Comparison of ENCODE assay signal across 8 cellular contexts in genomic region chr19:45902651-45903625, GRCh38. TPM values are rescaled to one million over a fixed set of nuclear protein-coding genes. Genes with fewer than 3 reads are reported as not detected.
A peak's percentile ranks its signal among the peaks of the same experiment; 100 is the strongest.
DNase-seq lines count a peak whose midpoint lies in the region; ATAC-seq and TF ChIP-seq lines count a peak whose summit lies in the region.

No MANE protein-coding gene starts in this region.

- H3K9me3 Mint-ChIP-seq in activated T-helper 17 cell treated with anti-CD3 and anti-CD28 coated beads, Interleukin-2, amount 50 U/mL, for 72 hours, result no peaks in the 10 kb centered on the region
- no peaks in the 10 kb centered on the region for H3K9me3 Mint-ChIP-seq in natural killer cell

- peaks cover 28% of the 10 kb centered on the region for H3K36me3 Mint-ChIP-seq in activated T-helper 17 cell treated with anti-CD3 and anti-CD28 coated beads, Interleukin-2, amount 50 U/mL, for 72 hours (ENCODE audit: low read depth)
- no peaks in the 10 kb centered on the region for H3K36me3 Mint-ChIP-seq in natural killer cell

- peak; percentile 88 for ATAC-seq in activated T-helper 17 cell treated with anti-CD3 and anti-CD28 coated beads, Interleukin-2, amount 50 U/mL, for 72 hours (replicated peaks)
- ATAC-seq in natural killer cell, result peak; percentile 85 to 93 (median 87)

- no peaks in the 10 kb centered on the region for H3K27me3 Mint-ChIP-seq in activated T-helper 17 cell treated with anti-CD3 and anti-CD28 coated beads, Interleukin-2, amount 50 U/mL, for 72 hours
- H3K27me3 Mint-ChIP-seq in natural killer cell (ENCODE audit: low read depth in 2 of 2), result peaks cover 0 to 3% of the 10 kb centered on the region in 2 donors

- peaks cover 3% of the 10 kb centered on the region for H3K4me1 Mint-ChIP-seq in activated T-helper 17 cell treated with anti-CD3 and anti-CD28 coated beads, Interleukin-2, amount 50 U/mL, for 72 hours
- H3K4me1 Mint-ChIP-seq in natural killer cell, result peaks cover 0 to 30% of the 10 kb centered on the region in 2 donors

- DNase-seq in EL, result peak; percentile 97
- DNase-seq in GOT3 (lab: John Stamatoyannopoulos, UW), result peak; percentile 97
- DNase-seq in LHCN-M2 (ENCODE audit: low read depth), result peak; percentile 95
- DNase-seq in RPMI7951 (ENCODE audit: low read depth), result peak; percentile 94
- peak; percentile 95 for DNase-seq in fibroblast of mammary gland (ENCODE audit: low read depth)
- peak; percentile 99 for DNase-seq in natural killer cell
- peak; percentile 97 to 99 (median 98) for DNase-seq in stimulated activated naive CD4-positive, alpha-beta T cell (lab: John Stamatoyannopoulos, UW)

- intact Hi-C loops in natural killer cell (cut with micrococcal nuclease), result loop anchor here (1.0 kb wide), 2 partner anchors 17 to 40 kb away; partner anchors contain the start of genes IRF2BP1 and SYMPK

- H3K27ac Mint-ChIP-seq in activated T-helper 17 cell treated with anti-CD3 and anti-CD28 coated beads, Interleukin-2, amount 50 U/mL, for 72 hours, result peak overlapping the region; percentile 94
- H3K27ac Mint-ChIP-seq in natural killer cell, result peak overlapping the region; percentile 83 to 92

- TF ChIP-seq CTCF in fibroblast of mammary gland (conservative IDR thresholded peaks at IDR 0.05; ENCODE audit: control insufficient read depth, insufficient read depth, low read depth, low read length) (no peak), natural killer cell (IDR thresholded peaks at IDR 0.05) (no peak)

- H3K4me3 Mint-ChIP-seq in activated T-helper 17 cell treated with anti-CD3 and anti-CD28 coated beads, Interleukin-2, amount 50 U/mL, for 72 hours, result peak overlapping the region; percentile 94
- H3K4me3 Mint-ChIP-seq in natural killer cell, result peak overlapping the region; percentile 96

- peak overlapping the region; percentile 88 for H3K4me3 ChIP-seq in fibroblast of mammary gland (ENCODE audit: control insufficient read depth, low read depth, low read length)

RNA-seq across cellular contexts. Expression of gene MYPOP, which starts 0.5 kb away (rescaled TPM):
- total RNA-seq in LHCN-M2 (2014; rRNA removed) (3.2 and 3.5 TPM in 2 replicates), natural killer cell (1 to 10 TPM; 7.0 to 8.4 (median 7.2) TPM)
- polyA plus RNA-seq in LHCN-M2 (2012), result 6.5 TPM
- 0.88 and 1.1 TPM in 2 replicates for total RNA-seq in RPMI7951 (2014; rRNA removed; shearing (Covaris generic))
- total RNA-seq in activated T-helper 17 cell treated with anti-CD3 and anti-CD28 coated beads, Interleukin-2, amount 50 U/mL, for 72 hours, result 1 to 10 TPM; 7.4 to 7.6 TPM

RNA-seq across cellular contexts. Expression of gene NANOS2, which starts 11.6 kb away (rescaled TPM):
- not detected in 2 replicates for total RNA-seq in LHCN-M2 (2014; rRNA removed)
- not detected for polyA plus RNA-seq in LHCN-M2 (2012)
- not detected in 2 replicates for total RNA-seq in RPMI7951 (2014; rRNA removed; shearing (Covaris generic))
- not detected for total RNA-seq in activated T-helper 17 cell treated with anti-CD3 and anti-CD28 coated beads, Interleukin-2, amount 50 U/mL, for 72 hours
- not detected for total RNA-seq in natural killer cell

RNA-seq across cellular contexts. Expression of gene IRF2BP1, which starts 17.0 kb away (rescaled TPM):
- 40.1 and 42.8 TPM in 2 replicates for total RNA-seq in LHCN-M2 (2014; rRNA removed)
- 12.4 TPM for polyA plus RNA-seq in LHCN-M2 (2012)
- total RNA-seq in RPMI7951 (2014; rRNA removed; shearing (Covaris generic)), result 12.1 and 19.4 TPM in 2 replicates
- total RNA-seq in activated T-helper 17 cell treated with anti-CD3 and anti-CD28 coated beads, Interleukin-2, amount 50 U/mL, for 72 hours, result 10 to 100 TPM; 13.5 to 16.4 TPM
- total RNA-seq in natural killer cell, result 10 to 100 TPM; 16.1 to 20.3 (median 19.6) TPM

RNA-seq across cellular contexts. Expression of gene FOXA3, which starts 38.8 kb away (rescaled TPM):
- total RNA-seq in LHCN-M2 (2014; rRNA removed) (not detected in 2 replicates), natural killer cell (not detected)
- polyA plus RNA-seq in LHCN-M2 (2012), result not detected
- not detected in 2 replicates for total RNA-seq in RPMI7951 (2014; rRNA removed; shearing (Covaris generic))
- 1 to 10 TPM in 1 of 2 donors, under 1 TPM in 1; 0.32 to 1.9 TPM for total RNA-seq in activated T-helper 17 cell treated with anti-CD3 and anti-CD28 coated beads, Interleukin-2, amount 50 U/mL, for 72 hours

RNA-seq across cellular contexts. Expression of gene SYMPK, which starts 40.0 kb away (rescaled TPM):
- total RNA-seq in LHCN-M2 (2014; rRNA removed), result 35.9 and 45.6 TPM in 2 replicates
- polyA plus RNA-seq in LHCN-M2 (2012), result 43.4 TPM
- 27.8 and 33.0 TPM in 2 replicates for total RNA-seq in RPMI7951 (2014; rRNA removed; shearing (Covaris generic))
- total RNA-seq in activated T-helper 17 cell treated with anti-CD3 and anti-CD28 coated beads, Interleukin-2, amount 50 U/mL, for 72 hours, result 100 to 1,000 TPM in 1 of 2 donors, 10 to 100 TPM in 1; 98.2 to 122 TPM
- 10 to 100 TPM; 86.4 to 94.8 (median 86.7) TPM for total RNA-seq in natural killer cell

Comparison
In these comparisons a context has a peak if more than half of its experiments do, and no peak if none do; other contexts are left out.
1. Peak in every context shown above with its lines: DNase-seq, ATAC-seq and H3K4me3 ChIP-seq.